Comparison of ENCODE assay signal across 19 cellular contexts in the genomic region with DNA sequence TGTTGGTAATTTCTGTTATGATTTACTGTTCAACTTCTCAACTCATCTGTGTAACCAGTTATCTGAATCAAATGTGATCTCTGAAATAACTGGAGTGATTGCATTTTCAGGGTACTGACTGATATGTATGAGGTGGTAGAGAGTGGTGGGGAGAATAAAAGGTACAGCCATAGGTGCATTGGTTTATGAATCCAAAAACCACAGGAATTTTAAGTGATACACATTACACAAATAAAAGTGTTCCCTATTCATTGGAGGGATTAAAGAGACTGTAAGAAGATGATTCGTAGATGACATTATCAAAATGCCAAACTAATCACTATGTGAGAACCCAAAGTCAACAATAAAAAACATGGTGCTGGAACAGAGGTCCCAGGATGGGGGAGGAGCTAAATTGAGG.
"Had no signal": no experiment of that assay in that cellular context is flagged by ENCODE, and none has a peak within 500 bp of the region (broad histone marks: within the 10 kb centered on the region; RNA-seq: fewer than 3 reads in every experiment).

No MANE protein-coding gene starts in this region.

- ATAC-seq: esophagus mucosa; gastroesophageal sphincter; left cardiac atrium; left ventricle myocardium superior; psoas muscle; sciatic nerve; stimulated activated memory B cell treated with anti-CD40 and anti-IgM and Interleukin-4, amounts not matched to agents 10 μg/mL and 1 μg/mL and 100 μg/mL, for 72 hours had no signal

- DNase-seq: effector CD8-positive, alpha-beta T cell; glutamatergic neuron; islet precursor cell; left cardiac atrium; left ventricle myocardium superior; mesenchymal stem cell; naive B cell; psoas muscle; spleen; stimulated activated CD4-positive, alpha-beta T cell treated with anti-CD3 and anti-CD28 coated beads, Interleukin-15, amount 100 ng/mL, for 24 hours; stimulated activated CD4-positive, alpha-beta T cell treated with anti-CD3 and anti-CD28 coated beads, Interleukin-1b, Interleukin-23, amount 100 ng/mL, for 48 hours; stimulated activated CD4-positive, alpha-beta T cell treated with anti-CD3 and anti-CD28 coated beads, Interleukin-4, amount 100 ng/mL, for 24 hours; tibial artery; upper lobe of left lung; uterus had no signal
